In the genomic region with DNA sequence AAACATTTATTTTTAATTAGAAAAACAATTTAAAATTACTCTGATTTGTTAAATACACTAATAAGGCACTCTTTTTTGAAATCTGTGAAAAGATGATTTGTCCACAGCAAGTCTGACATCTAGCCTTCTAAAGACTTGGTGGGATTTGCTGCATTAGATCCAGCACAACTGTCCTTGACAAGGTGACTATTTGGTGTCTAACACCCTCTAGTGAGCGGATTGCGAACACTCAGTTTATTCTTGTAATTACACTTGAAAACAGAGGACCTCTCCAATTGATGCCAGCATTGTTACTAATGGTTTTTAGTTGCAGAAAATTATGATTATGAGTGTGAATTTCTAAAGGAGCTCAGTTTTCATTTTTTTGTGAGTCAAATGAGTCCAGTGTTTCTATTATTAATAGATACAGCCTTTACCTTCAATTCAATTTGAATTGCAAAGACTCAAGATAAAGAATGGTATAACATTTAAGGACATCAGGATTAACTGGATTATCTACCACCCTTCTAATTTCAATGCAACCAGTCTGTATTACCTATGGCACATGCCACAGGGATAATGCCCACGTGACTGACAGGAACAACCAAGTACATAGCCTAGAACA, we compare ENCODE assay signal across 9 cellular contexts. TPM values are rescaled to one million over a fixed set of nuclear protein-coding genes. Genes with fewer than 3 reads are reported as not detected.
DNase-seq lines count a peak whose midpoint lies in the region; ATAC-seq and TF ChIP-seq lines count a peak whose summit lies in the region.
"Had no signal": no experiment of that assay in that cellular context is flagged by ENCODE, and none has a peak within 500 bp of the region (broad histone marks: within the 10 kb centered on the region; RNA-seq: fewer than 3 reads in every experiment).

No MANE protein-coding gene starts in this region.

- TF ChIP-seq POLR2A in upper lobe of left lung (IDR thresholded peaks at IDR 0.05) = no peak

- no peak overlapping the region for H3K27ac ChIP-seq in upper lobe of left lung

- H3K4me3 ChIP-seq in kidney epithelial cell (ENCODE audit: low read depth, low read length) (no peak overlapping the region), upper lobe of left lung (no peak overlapping the region)

- WGBS in upper lobe of left lung, 2 donors = 17% methylated on average over 3 of the region's 3 CpGs

- H3K27me3 ChIP-seq in kidney epithelial cell (ENCODE audit: control insufficient read depth, insufficient read depth, low read length) (no peaks in the 10 kb centered on the region), upper lobe of left lung (no peaks in the 10 kb centered on the region)

- peak; percentile 68 for TF ChIP-seq CTCF in kidney epithelial cell (IDR thresholded peaks at IDR 0.05; ENCODE audit: insufficient read depth, low read length, poor library complexity, severe bottlenecking)
- TF ChIP-seq CTCF in upper lobe of left lung (IDR thresholded peaks at IDR 0.05) = peak; percentile 27 to 68 (median 52)

- in situ Hi-C loops in G401 (cut with HindIII; ENCODE audit: low sequenced_read_pairs) = no loop called here
- in situ Hi-C loops in T47D (cut with HindIII; ENCODE audit: low pct_unique_long_range_greater_than_20kb, low sequenced_read_pairs) = no loop called here

- H3K4me1 ChIP-seq in upper lobe of left lung = no peaks in the 10 kb centered on the region

- H3K9me3 ChIP-seq in upper lobe of left lung = no peaks in the 10 kb centered on the region

- peak; percentile 84 for DNase-seq in G401 (ENCODE audit: low spot score)
- DNase-seq in HS-5 (ENCODE audit: low read depth) = peak; percentile 49
- DNase-seq in NCI-H774 (lab: John Stamatoyannopoulos, UW) = peak; percentile 85
- peak; percentile 34 to 86 for DNase-seq in T47D (ENCODE audit: low read depth in 1 of 2, low spot score in 1 of 2)
- DNase-seq in kidney epithelial cell (ENCODE audit: low read depth) = peak; percentile 45
- no peak for DNase-seq in upper lobe of left lung
- DNase-seq in ureter (ENCODE audit: low spot score) = no peak

- ATAC-seq in GM21423 (IDR thresholded peaks at IDR 0.05; ENCODE audit: unreplicated experiment) (peak; percentile 83), upper lobe of left lung (ENCODE audit: low FRiP score in 2 of 2) (peak in 1 of 2 donors; percentile 84)

- TF ChIP-seq EP300 in upper lobe of left lung (IDR thresholded peaks at IDR 0.05) = no peak

- H3K36me3 ChIP-seq in kidney epithelial cell (ENCODE audit: control insufficient read depth, insufficient read depth, low read length) = no peaks in the 10 kb centered on the region
- no peaks in the 10 kb centered on the region for H3K36me3 ChIP-seq in upper lobe of left lung

RNA-seq across cellular contexts. Expression of a gene that starts 29.7 kb away (rescaled TPM):
- not detected in 2 replicates for total RNA-seq in G401 (2014; rRNA removed; shearing (Covaris generic))
- total RNA-seq in kidney epithelial cell (not detected in 2 replicates), upper lobe of left lung (1 to 10 TPM in 1 of 6 donors, not detected in 5; 2.1 TPM), ureter (not detected)
- total RNA-seq: temporal lobe had no signal

Comparison
In these comparisons a context has a peak if more than half of its experiments do, and no peak if none do; other contexts are left out.
1. DNase-seq: peak in G401 (single experiment), HS-5 (single experiment), NCI-H774 (single experiment), T47D (2 of 2) and kidney epithelial cell (single experiment); none in upper lobe of left lung (0 of 2) and ureter (single experiment).